ENCODE assay signal across 12 cellular contexts in genomic region chr3:124258057-124258500, GRCh38.
DNase-seq lines count a peak whose midpoint lies in the region; ATAC-seq and TF ChIP-seq lines count a peak whose summit lies in the region.
"Had no signal": no experiment of that assay in that cellular context is flagged by ENCODE, and none has a peak within 500 bp of the region (broad histone marks: within the 10 kb centered on the region; RNA-seq: fewer than 3 reads in every experiment).

No MANE protein-coding gene starts in this region.

- peak in 6 of 8 donors; percentile 26 to 65 (median 42) for ATAC-seq in heart right ventricle
- ATAC-seq: foreskin keratinocyte, natural killer cell had no signal

- no peak overlapping the region for H2BK15ac ChIP-seq in mesendoderm (replicated peaks; ENCODE audit: low read depth)

- no peaks in the 10 kb centered on the region for H3K9me2 ChIP-seq in Karpas-422 (replicated peaks; ENCODE audit: insufficient read depth, low read length)

- no peak overlapping the region for H2AFZ ChIP-seq in Karpas-422 (ENCODE audit: low read length)

- H4K8ac ChIP-seq in mesendoderm (ENCODE audit: low read depth, low read length): no peak overlapping the region

- H3K18ac ChIP-seq in mesendoderm (ENCODE audit: low read length): no peak overlapping the region

- H3K27me3 ChIP-seq in heart right ventricle (no peaks in the 10 kb centered on the region), right atrium auricular region (no peaks in the 10 kb centered on the region), mesendoderm (ENCODE audit: insufficient read depth, low read length, poor library complexity) (no peaks in the 10 kb centered on the region), Peyer's patch (no peaks in the 10 kb centered on the region), Karpas-422 (ENCODE audit: low read length) (no peaks in the 10 kb centered on the region)
- H3K27me3 ChIP-seq: foreskin keratinocyte had no signal

- no peak overlapping the region for H3K9ac ChIP-seq in mesendoderm (ENCODE audit: low read length)
- no peak overlapping the region for H3K9ac ChIP-seq in Karpas-422 (ENCODE audit: low read length)

- H3K36me3 Mint-ChIP-seq in endothelial cell (ENCODE audit: low read depth, unreplicated experiment): peaks cover 15% of the 10 kb centered on the region
- H3K36me3 Mint-ChIP-seq: natural killer cell had no signal

- no peak overlapping the region for H2BK120ac ChIP-seq in mesendoderm (ENCODE audit: low read depth, low read length)

- H3K4me3 Mint-ChIP-seq in endothelial cell (ENCODE audit: unreplicated experiment): peak overlapping the region; percentile 3
- H3K4me3 Mint-ChIP-seq: natural killer cell had no signal

- H3K27ac Mint-ChIP-seq in endothelial cell (ENCODE audit: unreplicated experiment): peak overlapping the region; percentile 45
- H3K27ac Mint-ChIP-seq: natural killer cell had no signal

- H3K4me1 Mint-ChIP-seq in endothelial cell (ENCODE audit: unreplicated experiment): peaks cover 48% of the 10 kb centered on the region
- H3K4me1 Mint-ChIP-seq: natural killer cell had no signal

- H3K9me3 ChIP-seq in heart right ventricle: no peaks in the 10 kb centered on the region
- no peaks in the 10 kb centered on the region for H3K9me3 ChIP-seq in right atrium auricular region
- H3K9me3 ChIP-seq in Peyer's patch: no peaks in the 10 kb centered on the region
- H3K9me3 ChIP-seq in Karpas-422 (ENCODE audit: low read length): no peaks in the 10 kb centered on the region

- H3K79me1 ChIP-seq in mesendoderm (ENCODE audit: low read length): no peaks in the 10 kb centered on the region

- H4K5ac ChIP-seq in mesendoderm (ENCODE audit: low read length): no peak overlapping the region

- peak overlapping the region in 6 of 10 donors; percentile 11 to 75 (median 32) for H3K27ac ChIP-seq in heart right ventricle
- no peak overlapping the region for H3K27ac ChIP-seq in right atrium auricular region
- H3K27ac ChIP-seq in mesendoderm (ENCODE audit: low read depth, low read length): peak overlapping the region; percentile 33
- no peak overlapping the region for H3K27ac ChIP-seq in Peyer's patch
- H3K27ac ChIP-seq in Karpas-422 (ENCODE audit: low read length): no peak overlapping the region
- H3K27ac ChIP-seq: cardiac muscle cell, foreskin keratinocyte had no signal

- H3K27me3 Mint-ChIP-seq in endothelial cell (ENCODE audit: unreplicated experiment): peaks cover 8% of the 10 kb centered on the region

- no peak overlapping the region for H2AK5ac ChIP-seq in mesendoderm (ENCODE audit: low read length)

- H3K4me3 ChIP-seq in heart right ventricle: no peak overlapping the region
- no peak overlapping the region for H3K4me3 ChIP-seq in right atrium auricular region
- no peak overlapping the region for H3K4me3 ChIP-seq in mesendoderm (ENCODE audit: low read length)
- H3K4me3 ChIP-seq in Peyer's patch: no peak overlapping the region
- no peak overlapping the region for H3K4me3 ChIP-seq in Karpas-422 (ENCODE audit: low read length)
- H3K4me3 ChIP-seq: cardiac muscle cell had no signal

- no peaks in the 10 kb centered on the region for H4K20me1 ChIP-seq in Karpas-422 (ENCODE audit: insufficient read depth, low read depth, low read length)

- 52 to 60% methylated on average over 3 of the region's 3 CpGs for WGBS in heart right ventricle, 2 donors
- no CpG with 5 or more reads among the region's 3 CpGs for WGBS in mesendoderm (ENCODE audit: extremely low coverage, insufficient coverage, low lambda C conversion rate)

- no peaks in the 10 kb centered on the region for H3K79me2 ChIP-seq in mesendoderm (ENCODE audit: control insufficient read depth, insufficient read depth, low read length)
- no peaks in the 10 kb centered on the region for H3K79me2 ChIP-seq in Karpas-422 (ENCODE audit: low read length)

- H3K36me3 ChIP-seq in heart right ventricle: no peaks in the 10 kb centered on the region
- H3K36me3 ChIP-seq in right atrium auricular region: no peaks in the 10 kb centered on the region
- H3K36me3 ChIP-seq in mesendoderm (ENCODE audit: control insufficient read depth, insufficient read depth, low read length): no peaks in the 10 kb centered on the region
- H3K36me3 ChIP-seq in Peyer's patch: no peaks in the 10 kb centered on the region
- H3K36me3 ChIP-seq in Karpas-422 (ENCODE audit: insufficient read depth, low read length): no peaks in the 10 kb centered on the region
- H3K36me3 ChIP-seq: cardiac muscle cell had no signal

- no peak overlapping the region for H3K4ac ChIP-seq in mesendoderm (ENCODE audit: low read depth, low read length)

- H3K4me1 ChIP-seq in heart right ventricle (peaks cover 7 to 46% (median 29%) of the 10 kb centered on the region in 9 donors), right atrium auricular region (peaks cover 0 to 31% of the 10 kb centered on the region in 2 donors), mesendoderm (ENCODE audit: control insufficient read depth, low read depth, low read length) (peaks cover 8% of the 10 kb centered on the region), Peyer's patch (peaks cover 0 to 9% (median 0%) of the 10 kb centered on the region in 4 donors), Karpas-422 (ENCODE audit: low read length) (no peaks in the 10 kb centered on the region)

- H3K4me2 ChIP-seq in mesendoderm (ENCODE audit: low read length) (no peak overlapping the region), Karpas-422 (ENCODE audit: low read depth, low read length, poor library complexity, severe bottlenecking) (no peak overlapping the region)

- no peak overlapping the region for H2BK5ac ChIP-seq in mesendoderm (ENCODE audit: low read length)

- TF ChIP-seq POLR2A in Peyer's patch (IDR thresholded peaks at IDR 0.05): no peak

- H3K23ac ChIP-seq in mesendoderm (ENCODE audit: low read length): no peak overlapping the region

- TF ChIP-seq CTCF in heart right ventricle (IDR thresholded peaks at IDR 0.05): no peak
- TF ChIP-seq CTCF in right atrium auricular region (IDR thresholded peaks at IDR 0.05): no peak
- no peak for TF ChIP-seq CTCF in endothelial cell (IDR thresholded peaks at IDR 0.05; ENCODE audit: unreplicated experiment)
- no peak for TF ChIP-seq CTCF in Peyer's patch (IDR thresholded peaks at IDR 0.05)

- no peak overlapping the region for H3K56ac ChIP-seq in mesendoderm (ENCODE audit: low read length)

- H3K9me3 Mint-ChIP-seq in endothelial cell (ENCODE audit: unreplicated experiment): no peaks in the 10 kb centered on the region
- H3K9me3 Mint-ChIP-seq: natural killer cell had no signal

- DNase-seq in heart right ventricle (no peak), right atrium auricular region (ENCODE audit: low spot score) (no peak), endothelial cell (ENCODE audit: low spot score) (no peak), mesendoderm (peak; percentile 72), amygdala (lab: John Stamatoyannopoulos, UW) (no peak), Peyer's patch (no peak), NCI-H82 (lab: John Stamatoyannopoulos, UW) (no peak), Karpas-422 (no peak)
- DNase-seq: foreskin keratinocyte; natural killer cell; stimulated activated CD4-positive, alpha-beta T cell treated with anti-CD3 and anti-CD28 coated beads, Interleukin-1b, Interleukin-23, amount 100 ng/mL, for 48 hours had no signal

- intact Hi-C loops in heart right ventricle (cut with DNase I): no loop called here

Comparison
In these comparisons a context has a peak if more than half of its experiments do, and no peak if none do; other contexts are left out.
1. H3K27ac ChIP-seq: peak in heart right ventricle (6 of 10) and mesendoderm (single experiment); none in right atrium auricular region (0 of 2), Peyer's patch (0 of 4) and Karpas-422 (single experiment).